Comparison of ENCODE assay signal across 8 cellular contexts in the genomic region with DNA sequence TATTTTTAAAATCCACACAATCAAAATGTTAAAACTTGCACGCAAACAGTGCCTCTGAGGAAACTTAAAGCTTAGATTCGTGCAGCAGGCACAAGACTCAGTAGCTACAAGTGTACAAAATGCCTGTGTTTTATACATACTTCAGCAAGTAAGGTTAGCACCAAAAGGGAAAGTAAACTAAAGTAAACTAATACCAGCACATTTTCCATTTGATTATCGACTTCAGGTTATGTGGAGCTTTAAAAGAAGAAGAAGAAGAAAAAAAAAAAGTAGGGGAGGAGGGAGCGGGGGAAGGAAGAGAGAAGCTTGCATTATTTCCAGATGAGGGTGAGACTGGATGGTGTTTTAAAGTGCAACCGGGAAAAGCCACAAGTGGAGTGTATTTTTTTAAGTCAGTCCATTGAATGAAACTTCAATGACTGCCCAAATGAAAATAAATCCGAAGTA. TPM values are rescaled to one million over a fixed set of nuclear protein-coding genes. Genes with fewer than 3 reads are reported as not detected.
DNase-seq lines count a peak whose midpoint lies in the region; TF ChIP-seq lines count a peak whose summit lies in the region.

No MANE protein-coding gene starts in this region.

- DNase-seq in Caco-2 (no peak), HFF-Myc (ENCODE audit: extremely low read depth, low read depth) (no peak), foreskin fibroblast (peak; percentile 48 to 72), trophoblast cell (peak in 1 of 2 donors; percentile 55), HuH-7.5 (ENCODE audit: low spot score) (no peak), GM13977 (ENCODE audit: low spot score) (no peak), NCI-H1436 treated with DMSO at 0.1 percent for 48 hours (lab: John Stamatoyannopoulos, UW) (no peak)

- peak overlapping the region; percentile 92 for H3K27ac ChIP-seq in trophoblast cell (ENCODE audit: low read depth, low read length)

- H3K79me2 ChIP-seq in trophoblast cell (ENCODE audit: control insufficient read depth, insufficient read depth, low read length, poor library complexity) = peaks cover 7% of the 10 kb centered on the region

- no peak overlapping the region for H3K9ac ChIP-seq in trophoblast cell (ENCODE audit: low read length)

- BruUV-seq in Caco-2 (replicated peaks; lab: Mats Ljungman, UMichigan) = no TSS peak

- no peak overlapping the region for H3K4ac ChIP-seq in trophoblast cell (ENCODE audit: low read depth, low read length)

- in situ Hi-C loops in GM13977 (cut with MboI; ENCODE audit: low pct_unique_long_range_greater_than_20kb, low sequenced_read_pairs, unreplicated experiment) = loop anchor here (10.0 to 25.0 kb wide), 4 partner anchors 395 to 845 kb away; no protein-coding TSS in a partner anchor

- WGBS in trophoblast cell (ENCODE audit: extremely low coverage, insufficient coverage, insufficient read length) = no CpG with 5 or more reads among the region's 6 CpGs

- H3K4me1 ChIP-seq in Caco-2 (peaks cover 5% of the 10 kb centered on the region), trophoblast cell (ENCODE audit: control insufficient read depth in 1 of 2, insufficient read depth in 2 of 2, low read length in 2 of 2) (peaks cover 2% of the 10 kb centered on the region in 2 experiments)

- no peak overlapping the region for H2BK12ac ChIP-seq in trophoblast cell (ENCODE audit: low read length)

- H2AK5ac ChIP-seq in trophoblast cell (ENCODE audit: low read length) = no peak overlapping the region

- no peak overlapping the region for H3K14ac ChIP-seq in trophoblast cell (ENCODE audit: low read length)

- H3K27ac Mint-ChIP-seq in Caco-2 (ENCODE audit: unreplicated experiment) = no peak overlapping the region

- H3K36me3 ChIP-seq in Caco-2 (ENCODE audit: control insufficient read depth, insufficient read depth, low read length) = no peaks in the 10 kb centered on the region
- H3K36me3 ChIP-seq in trophoblast cell (ENCODE audit: control insufficient read depth in 1 of 2, insufficient read depth in 2 of 2, low read length in 2 of 2) = no peaks in the 10 kb centered on the region

- no peak overlapping the region for H4K12ac ChIP-seq in trophoblast cell (ENCODE audit: low read depth, low read length)

- H3K23ac ChIP-seq in trophoblast cell (ENCODE audit: low read length) = no peak overlapping the region

- no peak overlapping the region for H2BK5ac ChIP-seq in trophoblast cell (ENCODE audit: low read depth, low read length, poor library complexity)

- POLR2A ChIA-PET in Caco-2 (lab: Charles Lee) = no interaction called here

- H3K4me1 Mint-ChIP-seq in Caco-2 (ENCODE audit: low read depth, unreplicated experiment) = no peaks in the 10 kb centered on the region

- H3K9me3 ChIP-seq in Caco-2 = no peaks in the 10 kb centered on the region
- H3K9me3 ChIP-seq in trophoblast cell (ENCODE audit: insufficient read depth, low read depth, low read length) = peaks cover 2% of the 10 kb centered on the region

- TF ChIP-seq CTCF in Caco-2 (IDR thresholded peaks at IDR 0.05; ENCODE audit: insufficient read depth in 1 of 2, low read depth in 1 of 2, low read length in 1 of 2, severe bottlenecking in 1 of 2, unreplicated experiment in 1 of 2) (no peak), HFF-Myc (IDR thresholded peaks at IDR 0.05; ENCODE audit: low read depth, low read length, missing control alignments) (no peak), WI38 (IDR thresholded peaks at IDR 0.05; ENCODE audit: low read depth, low read length) (no peak), foreskin fibroblast (IDR thresholded peaks at IDR 0.05; ENCODE audit: low read depth, low read length) (no peak), GM13977 (IDR thresholded peaks at IDR 0.05; ENCODE audit: extremely low read depth, insufficient read depth, missing control alignments) (no peak)

- no peaks in the 10 kb centered on the region for H3K27me3 ChIP-seq in Caco-2 (replicated peaks; ENCODE audit: control insufficient read depth, insufficient read depth, low read length)
- H3K27me3 ChIP-seq in trophoblast cell (ENCODE audit: insufficient read depth, low read length) = no peaks in the 10 kb centered on the region

- H2BK120ac ChIP-seq in trophoblast cell (ENCODE audit: insufficient read depth, low read length, poor library complexity) = peak overlapping the region; percentile 46

- no peak overlapping the region for H4K91ac ChIP-seq in trophoblast cell (ENCODE audit: low read depth, low read length)

- H3K4me3 ChIP-seq in Caco-2 (ENCODE audit: low read depth, low read length) = peak overlapping the region; percentile 35
- peak overlapping the region; percentile 68 for H3K4me3 ChIP-seq in HFF-Myc (replicated peaks; ENCODE audit: low read depth, low read length)
- peak overlapping the region; percentile 84 for H3K4me3 ChIP-seq in WI38 (ENCODE audit: low read depth, low read length)
- peak overlapping the region; percentile 84 to 88 for H3K4me3 ChIP-seq in foreskin fibroblast (ENCODE audit: low read depth in 1 of 2, low read length in 2 of 2)
- no peak overlapping the region for H3K4me3 ChIP-seq in trophoblast cell (ENCODE audit: low read depth, low read length)

- no peak overlapping the region for H3K18ac ChIP-seq in trophoblast cell (ENCODE audit: low read length)

- peaks cover 15% of the 10 kb centered on the region for H3K79me1 ChIP-seq in trophoblast cell (ENCODE audit: low read length)

- H2AFZ ChIP-seq in trophoblast cell (ENCODE audit: insufficient read depth, low read length, poor library complexity) = no peak overlapping the region

- H3K4me2 ChIP-seq in trophoblast cell (ENCODE audit: low read length) = peak overlapping the region; percentile 94

- H4K8ac ChIP-seq in trophoblast cell (ENCODE audit: low read depth, low read length) = no peak overlapping the region

- H3K4me3 Mint-ChIP-seq in Caco-2 (ENCODE audit: unreplicated experiment) = no peak overlapping the region

- intact Hi-C loops in Caco-2 (cut with micrococcal nuclease; ENCODE audit: unreplicated experiment) = loop anchor here (5.0 to 10.0 kb wide), 4 partner anchors 90 to 845 kb away; no protein-coding TSS in a partner anchor

- CTCF ChIA-PET in Caco-2 (lab: Charles Lee) = interaction anchor here (0.6 to 2.5 kb wide), 2 partner anchors 401 to 671 kb away, joined by 4 to 17 read pairs; no protein-coding TSS in a partner anchor

- no peaks in the 10 kb centered on the region for H3K27me3 Mint-ChIP-seq in Caco-2 (ENCODE audit: insufficient read depth, unreplicated experiment)

- H3K36me3 Mint-ChIP-seq in Caco-2 (ENCODE audit: insufficient read depth, unreplicated experiment) = no peaks in the 10 kb centered on the region

- H3K9me3 Mint-ChIP-seq in Caco-2 (ENCODE audit: unreplicated experiment) = no peaks in the 10 kb centered on the region

RNA-seq across cellular contexts. Expression of a gene that starts 0.6 kb away (rescaled TPM):
- total RNA-seq in Caco-2 (2022) = 0.23 and 0.67 TPM in 2 replicates
- polyA plus RNA-seq in trophoblast cell (2013) = 31.5 and 32.4 TPM in 2 replicates

Comparison
In these comparisons a context has a peak if more than half of its experiments do, and no peak if none do; other contexts are left out.
1. DNase-seq: peak in foreskin fibroblast (2 of 2); none in Caco-2 (0 of 2), HFF-Myc (single experiment), HuH-7.5 (single experiment), GM13977 (single experiment) and NCI-H1436 treated with DMSO at 0.1 percent for 48 hours (single experiment).